ENCODE assay signal across 26 cellular contexts in the genomic region with DNA sequence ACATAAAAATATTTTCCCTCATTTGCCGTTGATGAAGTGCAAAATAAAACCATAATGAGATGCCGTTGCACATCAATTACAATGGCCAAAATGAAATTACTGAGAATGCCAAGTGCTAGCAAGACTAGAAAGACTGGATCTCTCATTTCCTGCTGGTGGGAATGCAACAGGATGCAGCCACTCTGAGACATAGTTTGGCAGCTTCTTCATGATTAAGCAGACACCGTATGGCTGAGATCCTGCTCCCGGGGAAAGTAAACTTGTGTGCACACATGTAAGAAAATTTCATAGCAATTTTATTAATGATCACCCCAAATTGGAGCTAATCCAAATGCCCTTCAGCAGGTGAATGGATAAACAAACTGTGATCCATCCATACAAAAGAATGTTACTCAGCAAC.
"Had no signal": no experiment of that assay in that cellular context is flagged by ENCODE, and none has a peak within 500 bp of the region (broad histone marks: within the 10 kb centered on the region; RNA-seq: fewer than 3 reads in every experiment).

No MANE protein-coding gene starts in this region.

- H3K27ac ChIP-seq: colonic mucosa, gastrocnemius medialis, left ventricle myocardium inferior, right lobe of liver, thoracic aorta, uterus had no signal

- H3K4me1 Mint-ChIP-seq: activated CD4-positive, alpha-beta memory T cell treated with anti-CD3 and anti-CD28 coated beads, Interleukin-2, amount 10 ng/mL, durations not matched to agents 7 days and 5 days; activated CD4-positive, alpha-beta T cell treated with anti-CD3 and anti-CD28 coated beads, Interleukin-2, amount 10 ng/mL, durations not matched to agents 7 days and 5 days; activated naive CD4-positive, alpha-beta T cell treated with anti-CD3 and anti-CD28 coated beads, Interleukin-2, amount 50 U/mL, for 24 hours; activated naive CD8-positive, alpha-beta T cell treated with anti-CD3 and anti-CD28 coated beads, Interleukin-2, amount 50 U/mL, for 24 hours; central memory CD8-positive, alpha-beta T cell had no signal

- H3K4me3 ChIP-seq: colonic mucosa, gastrocnemius medialis, left ventricle myocardium inferior, lung, mucosa of descending colon, right lobe of liver, thoracic aorta, uterus had no signal

- H3K27me3 Mint-ChIP-seq: activated CD4-positive, alpha-beta memory T cell treated with anti-CD3 and anti-CD28 coated beads, Interleukin-2, amount 10 ng/mL, durations not matched to agents 7 days and 5 days; activated CD4-positive, alpha-beta T cell treated with anti-CD3 and anti-CD28 coated beads, Interleukin-2, amount 10 ng/mL, durations not matched to agents 7 days and 5 days; activated naive CD4-positive, alpha-beta T cell treated with anti-CD3 and anti-CD28 coated beads, Interleukin-2, amount 50 U/mL, for 24 hours had no signal

- ATAC-seq: activated naive CD8-positive, alpha-beta T cell treated with anti-CD3 and anti-CD28 coated beads, Interleukin-2, amount 50 U/mL, for 24 hours; gastrocnemius medialis; mucosa of descending colon; right lobe of liver had no signal

- H3K27ac Mint-ChIP-seq: activated CD4-positive, alpha-beta memory T cell treated with anti-CD3 and anti-CD28 coated beads, Interleukin-2, amount 10 ng/mL, durations not matched to agents 7 days and 5 days; activated CD4-positive, alpha-beta T cell treated with anti-CD3 and anti-CD28 coated beads, Interleukin-2, amount 10 ng/mL, durations not matched to agents 7 days and 5 days; activated naive CD4-positive, alpha-beta T cell treated with anti-CD3 and anti-CD28 coated beads, Interleukin-2, amount 50 U/mL, for 24 hours; activated naive CD8-positive, alpha-beta T cell treated with anti-CD3 and anti-CD28 coated beads, Interleukin-2, amount 50 U/mL, for 24 hours; activated T-cell treated with anti-CD3 and anti-CD28 coated beads, Interleukin-2, amount 50 U/mL, for 24 hours; nephron; stimulated activated naive CD8-positive, alpha-beta T cell treated with anti-CD3 and anti-CD28 coated beads, Interleukin-15, Interleukin-2, amounts not matched to agents 100 ng/mL and 50 ng/mL, for 24 hours; type B pancreatic cell; WTC11 had no signal

- H3K9me3 ChIP-seq: colonic mucosa, gastrocnemius medialis, mucosa of descending colon, right lobe of liver, thoracic aorta, uterus had no signal

- H3K9me3 Mint-ChIP-seq: activated CD4-positive, alpha-beta memory T cell treated with anti-CD3 and anti-CD28 coated beads, Interleukin-2, amount 10 ng/mL, durations not matched to agents 7 days and 5 days; activated CD4-positive, alpha-beta T cell treated with anti-CD3 and anti-CD28 coated beads, Interleukin-2, amount 10 ng/mL, durations not matched to agents 7 days and 5 days; activated naive CD4-positive, alpha-beta T cell treated with anti-CD3 and anti-CD28 coated beads, Interleukin-2, amount 50 U/mL, for 24 hours; central memory CD8-positive, alpha-beta T cell; nephron; stimulated activated naive CD8-positive, alpha-beta T cell treated with anti-CD3 and anti-CD28 coated beads, Interleukin-15, Interleukin-2, amounts not matched to agents 100 ng/mL and 50 ng/mL, for 24 hours; type B pancreatic cell had no signal

- H3K36me3 ChIP-seq: colonic mucosa, gastrocnemius medialis, left ventricle myocardium inferior, right lobe of liver, thoracic aorta, uterus had no signal

- DNase-seq: activated CD4-positive, alpha-beta memory T cell treated with anti-CD3 and anti-CD28 coated beads, Interleukin-2, amount 10 ng/mL, durations not matched to agents 7 days and 5 days; activated CD4-positive, alpha-beta T cell treated with anti-CD3 and anti-CD28 coated beads for 1 hour; activated CD4-positive, alpha-beta T cell treated with anti-CD3 and anti-CD28 coated beads, Interleukin-2, amount 10 ng/mL, durations not matched to agents 7 days and 5 days; activated CD8-positive, alpha-beta memory T cell treated with anti-CD3 and anti-CD28 coated beads, Interleukin-2, amount 50 U/mL, for 48 hours; activated gamma-delta T cell treated with Interleukin-2 at 50 U/mL for 16 hours; activated naive CD8-positive, alpha-beta T cell treated with anti-CD3 and anti-CD28 coated beads, Interleukin-2, amount 50 U/mL, for 24 hours; activated T-cell treated with anti-CD3 and anti-CD28 coated beads, Interleukin-2, amount 50 U/mL, for 24 hours; amygdala; colonic mucosa; effector CD8-positive, alpha-beta T cell; gastrocnemius medialis; glutamatergic neuron; left ventricle myocardium inferior; mucosa of descending colon; right lobe of liver; stimulated activated CD4-positive, alpha-beta T cell treated with anti-CD3 and anti-CD28 coated beads, Interleukin-2, amount 100 ng/mL, for 48 hours; T1000; uterus had no signal

- H3K27me3 ChIP-seq: colonic mucosa, gastrocnemius medialis, right lobe of liver, uterus had no signal

- H3K36me3 Mint-ChIP-seq: activated naive CD4-positive, alpha-beta T cell treated with anti-CD3 and anti-CD28 coated beads, Interleukin-2, amount 50 U/mL, for 24 hours; type B pancreatic cell; WTC11 had no signal

- H3K4me3 Mint-ChIP-seq: activated CD4-positive, alpha-beta memory T cell treated with anti-CD3 and anti-CD28 coated beads, Interleukin-2, amount 10 ng/mL, durations not matched to agents 7 days and 5 days; activated CD4-positive, alpha-beta T cell treated with anti-CD3 and anti-CD28 coated beads, Interleukin-2, amount 10 ng/mL, durations not matched to agents 7 days and 5 days; activated naive CD4-positive, alpha-beta T cell treated with anti-CD3 and anti-CD28 coated beads, Interleukin-2, amount 50 U/mL, for 24 hours; activated naive CD8-positive, alpha-beta T cell treated with anti-CD3 and anti-CD28 coated beads, Interleukin-2, amount 50 U/mL, for 24 hours; activated T-cell treated with anti-CD3 and anti-CD28 coated beads, Interleukin-2, amount 50 U/mL, for 24 hours; central memory CD8-positive, alpha-beta T cell; nephron; stimulated activated naive CD8-positive, alpha-beta T cell treated with anti-CD3 and anti-CD28 coated beads, Interleukin-15, Interleukin-2, amounts not matched to agents 100 ng/mL and 50 ng/mL, for 24 hours; type B pancreatic cell; WTC11 had no signal

- H3K4me1 ChIP-seq: colonic mucosa, gastrocnemius medialis, left ventricle myocardium inferior, right lobe of liver, uterus had no signal
